ENCODE assay signal across 11 cellular contexts in the genomic region with DNA sequence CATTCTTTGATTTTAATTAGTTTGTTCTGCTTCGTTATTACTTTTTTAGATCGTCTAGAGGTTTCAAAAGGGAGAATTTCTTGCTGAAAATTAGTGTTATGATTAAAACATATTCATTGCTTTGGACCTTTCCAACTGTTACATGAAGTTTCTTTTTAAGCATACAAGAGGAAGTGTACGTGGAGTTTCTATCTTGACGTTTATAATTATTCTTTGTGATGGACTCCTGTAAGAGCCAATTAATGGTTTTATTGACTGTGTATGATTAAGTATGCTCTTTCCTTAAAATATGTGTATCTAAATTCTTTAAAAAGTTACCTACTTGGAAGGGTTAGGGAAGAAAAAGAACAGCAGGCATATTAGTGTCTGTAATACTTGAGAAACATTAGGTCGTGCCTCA. TPM values are rescaled to one million over a fixed set of nuclear protein-coding genes. Genes with fewer than 3 reads are reported as not detected.
A peak's percentile ranks its signal among the peaks of the same experiment; 100 is the strongest.
DNase-seq lines count a peak whose midpoint lies in the region; ATAC-seq and TF ChIP-seq lines count a peak whose summit lies in the region.
"Had no signal": no experiment of that assay in that cellular context is flagged by ENCODE, and none has a peak within 500 bp of the region (broad histone marks: within the 10 kb centered on the region; RNA-seq: fewer than 3 reads in every experiment).

No MANE protein-coding gene starts in this region.

- H3K27ac ChIP-seq in mammary epithelial cell (ENCODE audit: insufficient read depth, low read depth, low read length) (no peak overlapping the region), muscle layer of duodenum (ENCODE audit: low read length) (peak overlapping the region; percentile 98)

- H3K79me2 ChIP-seq in mammary epithelial cell (ENCODE audit: insufficient read depth, low read length), result peaks cover 98% of the 10 kb centered on the region

- no peak overlapping the region for H2AFZ ChIP-seq in mammary epithelial cell (ENCODE audit: low read depth, low read length)

- TF ChIP-seq CTCF in MCF 10A (IDR thresholded peaks at IDR 0.05; ENCODE audit: unreplicated experiment) (no peak), mammary epithelial cell (conservative IDR thresholded peaks at IDR 0.05 in 1 of 2, IDR thresholded peaks at IDR 0.05 in 1 of 2; ENCODE audit: extremely low read depth in 1 of 2, insufficient read depth in 1 of 2, low read depth in 1 of 2, low read length in 2 of 2) (no peak), brain (conservative IDR thresholded peaks at IDR 0.05) (no peak), type B pancreatic cell (conservative IDR thresholded peaks at IDR 0.05) (no peak), GM13976 (IDR thresholded peaks at IDR 0.05; ENCODE audit: borderline replicate concordance, control extremely low read depth, extremely low read depth, insufficient read depth, missing control alignments) (no peak)

- peaks cover 18% of the 10 kb centered on the region for H3K4me1 ChIP-seq in mammary epithelial cell (ENCODE audit: insufficient read depth, low read length)
- peaks cover 14 to 25% of the 10 kb centered on the region in 2 donors for H3K4me1 ChIP-seq in muscle layer of duodenum (ENCODE audit: control insufficient read depth in 1 of 2, insufficient read depth in 2 of 2, low read length in 2 of 2)
- H3K4me1 ChIP-seq: BE2C had no signal

- H3K36me3 Mint-ChIP-seq in MCF 10A (ENCODE audit: insufficient read depth, unreplicated experiment) (peaks cover 12% of the 10 kb centered on the region), brain (peaks cover 38% of the 10 kb centered on the region), type B pancreatic cell (peaks cover 18% of the 10 kb centered on the region)

- H3K9me3 Mint-ChIP-seq in MCF 10A (ENCODE audit: unreplicated experiment) (no peaks in the 10 kb centered on the region), brain (peaks cover 0 to 6% (median 0%) of the 10 kb centered on the region in 5 experiments), type B pancreatic cell (no peaks in the 10 kb centered on the region)

- no peaks in the 10 kb centered on the region for H3K9me3 ChIP-seq in mammary epithelial cell (replicated peaks; ENCODE audit: insufficient read depth, low read length)
- H3K9me3 ChIP-seq in muscle layer of duodenum (ENCODE audit: control insufficient read depth in 1 of 2, low read length in 2 of 2), result no peaks in the 10 kb centered on the region
- H3K9me3 ChIP-seq: BE2C had no signal

- no peaks in the 10 kb centered on the region for H3K27me3 Mint-ChIP-seq in MCF 10A (ENCODE audit: insufficient read depth, unreplicated experiment)
- H3K27me3 Mint-ChIP-seq in brain, result no peaks in the 10 kb centered on the region
- no peaks in the 10 kb centered on the region for H3K27me3 Mint-ChIP-seq in type B pancreatic cell

- no peak for DNase-seq in MCF 10A (ENCODE audit: unreplicated experiment)
- no peak for DNase-seq in mammary epithelial cell
- DNase-seq in type B pancreatic cell (ENCODE audit: extremely low spot score, unreplicated experiment), result no peak
- DNase-seq in GM13976 (ENCODE audit: low spot score), result no peak
- no peak for DNase-seq in ecto neural progenitor cell (ENCODE audit: low spot score)
- DNase-seq: BE2C, NCI-H1105 treated with DMSO at 0.1 percent for 48 hours, T1000 had no signal

- H3K4me3 Mint-ChIP-seq in MCF 10A (ENCODE audit: unreplicated experiment) (no peak overlapping the region), brain (peak overlapping the region; percentile 84 to 88 (median 86)), type B pancreatic cell (peak overlapping the region; percentile 84)

- CTCF ChIA-PET in MCF 10A (lab: Yijun Ruan, JAX), result no interaction called here
- CTCF ChIA-PET in mammary epithelial cell (lab: Charles Lee; ENCODE audit: low non-redundant PET), result no interaction called here

- H3K9ac ChIP-seq in mammary epithelial cell (ENCODE audit: insufficient read depth, low read length), result no peak overlapping the region

- no peak for ATAC-seq in HG03175 (IDR thresholded peaks at IDR 0.05; ENCODE audit: unreplicated experiment)

- H3K4me1 Mint-ChIP-seq in MCF 10A (ENCODE audit: insufficient read depth, unreplicated experiment), result peaks cover 18% of the 10 kb centered on the region
- peaks cover 84% of the 10 kb centered on the region for H3K4me1 Mint-ChIP-seq in brain
- H3K4me1 Mint-ChIP-seq in type B pancreatic cell (ENCODE audit: unreplicated experiment), result peaks cover 40% of the 10 kb centered on the region

- WGBS in mammary epithelial cell (ENCODE audit: low coverage, missing lambda C conversion rate), result 71% methylated on average over 5 of the region's 5 CpGs

- intact Hi-C loops in MCF 10A (cut with micrococcal nuclease) (loop anchor here (1.0 to 5.0 kb wide), 2 partner anchors 38 to 109 kb away; partner anchors contain the start of gene SPEN), mammary epithelial cell (cut with micrococcal nuclease) (no loop called here)

- H4K20me1 ChIP-seq in mammary epithelial cell (ENCODE audit: insufficient read depth, low read length), result peaks cover 7% of the 10 kb centered on the region

- H3K27ac Mint-ChIP-seq in MCF 10A (ENCODE audit: low read depth, unreplicated experiment), result peak overlapping the region; percentile 79
- H3K27ac Mint-ChIP-seq in brain, result peak overlapping the region; percentile 95 to 99 (median 96)
- H3K27ac Mint-ChIP-seq in type B pancreatic cell, result peak overlapping the region; percentile 96

- H3K36me3 ChIP-seq in mammary epithelial cell (ENCODE audit: insufficient read depth, low read length) (no peaks in the 10 kb centered on the region), muscle layer of duodenum (ENCODE audit: control insufficient read depth in 1 of 2, insufficient read depth in 2 of 2, low read length in 2 of 2) (peaks cover 3 to 4% of the 10 kb centered on the region in 2 donors)
- H3K36me3 ChIP-seq: BE2C had no signal

- H3K4me3 ChIP-seq in mammary epithelial cell (replicated peaks in 1 of 3; ENCODE audit: insufficient read depth in 1 of 3, low read depth in 2 of 3, low read length in 3 of 3), result no peak overlapping the region
- H3K4me3 ChIP-seq in muscle layer of duodenum (ENCODE audit: low read depth in 1 of 2, low read length in 2 of 2), result peak overlapping the region in 1 of 2 donors; percentile 73

- BruUV-seq in MCF 10A (replicated peaks; lab: Mats Ljungman, UMichigan) (no TSS peak), mammary epithelial cell (replicated peaks; lab: Mats Ljungman, UMichigan) (no TSS peak)

- dilution Hi-C loops in mammary epithelial cell (cut with HindIII; ENCODE audit: low sequenced_read_pairs), result no loop called here

- in situ Hi-C loops in mammary epithelial cell (cut with MboI; ENCODE audit: low sequenced_read_pairs in 2 of 2), result no loop called here
- in situ Hi-C loops in GM13976 (cut with MboI; ENCODE audit: low sequenced_read_pairs, unreplicated experiment), result no loop called here

- POLR2A ChIA-PET in MCF 10A (lab: Yijun Ruan, JAX), result interaction anchor here (0.6 to 3.2 kb wide), 15 partner anchors 10 to 119 kb away, joined by 3 to 58 read pairs (median 4); partner anchors contain the start of gene SPEN

- H3K4me2 ChIP-seq in mammary epithelial cell (ENCODE audit: insufficient read depth, low read depth, low read length), result no peak overlapping the region

- H3K27me3 ChIP-seq in mammary epithelial cell (ENCODE audit: insufficient read depth, low read length), result no peaks in the 10 kb centered on the region
- H3K27me3 ChIP-seq in muscle layer of duodenum (ENCODE audit: low read depth, low read length), result no peaks in the 10 kb centered on the region
- H3K27me3 ChIP-seq: BE2C had no signal

RNA-seq across cellular contexts. Expression of gene SPEN, which starts 37.8 kb away (rescaled TPM):
- 44.2 and 50.6 TPM in 2 replicates for total RNA-seq in MCF 10A (2022)
- 10 to 100 TPM; 32.3 to 48.1 TPM for total RNA-seq in mammary epithelial cell
- 6.5 TPM for polyA plus RNA-seq in mammary epithelial cell
- 37.1 TPM for polyA minus RNA-seq in mammary epithelial cell
- polyA plus RNA-seq in brain (ENCODE audit: insufficient read depth, low read depth, low replicate concordance), result 35.1 TPM
- total RNA-seq in type B pancreatic cell (ENCODE audit: low replicate concordance), result 66.5 and 79.4 TPM in 2 replicates
